Comparison of ENCODE assay signal across 8 cellular contexts in the genomic region with DNA sequence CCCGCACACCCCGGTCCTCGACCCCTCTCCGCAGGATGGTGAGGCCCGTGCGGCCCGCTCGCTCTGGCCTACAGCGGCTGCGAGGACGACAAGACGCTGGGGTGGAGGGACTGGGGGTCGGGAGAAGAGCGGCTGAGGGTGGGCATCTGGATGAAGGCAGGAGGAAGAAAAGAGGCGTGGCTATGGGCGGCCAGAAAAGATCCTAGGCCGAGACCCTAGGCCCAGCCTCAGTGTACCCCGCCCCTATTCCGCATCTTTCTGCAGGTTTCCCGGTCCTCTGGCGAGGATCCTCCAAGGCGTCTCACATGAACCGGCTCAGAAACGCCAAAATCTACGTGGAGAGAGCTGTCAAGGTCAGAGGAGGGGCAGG. TPM values are rescaled to one million over a fixed set of nuclear protein-coding genes. Genes with fewer than 3 reads are reported as not detected.
A peak's percentile ranks its signal among the peaks of the same experiment; 100 is the strongest.
DNase-seq lines count a peak whose midpoint lies in the region; ATAC-seq and TF ChIP-seq lines count a peak whose summit lies in the region.

No MANE protein-coding gene starts in this region.

- H3K4ac ChIP-seq in mesenchymal stem cell (ENCODE audit: low read depth in 1 of 2, low read length in 2 of 2), result peak overlapping the region; percentile 48 to 71

- peak overlapping the region; percentile 7 for H2AK5ac ChIP-seq in mesenchymal stem cell (ENCODE audit: low read length, severe bottlenecking)

- peak overlapping the region; percentile 72 for H3K4me2 ChIP-seq in mesenchymal stem cell (ENCODE audit: low read length, poor library complexity, severe bottlenecking)

- no peak for TF ChIP-seq CTCF in upper lobe of right lung (IDR thresholded peaks at IDR 0.05)

- H3K9ac ChIP-seq in mesenchymal stem cell (ENCODE audit: low read length), result peak overlapping the region; percentile 95

- H2BK120ac ChIP-seq in mesenchymal stem cell (ENCODE audit: low read depth, low read length), result peak overlapping the region; percentile 35

- H2AFZ ChIP-seq in mesenchymal stem cell (ENCODE audit: low read depth, low read length), result peak overlapping the region; percentile 43

- no peaks in the 10 kb centered on the region for H3K9me3 Mint-ChIP-seq in activated naive CD4-positive, alpha-beta T cell treated with anti-CD3 and anti-CD28 coated beads, Interleukin-2, amount 50 U/mL, for 24 hours

- H3K27ac Mint-ChIP-seq in activated naive CD4-positive, alpha-beta T cell treated with anti-CD3 and anti-CD28 coated beads, Interleukin-2, amount 50 U/mL, for 24 hours, result no peak overlapping the region

- H2BK15ac ChIP-seq in mesenchymal stem cell (ENCODE audit: low read depth, poor library complexity, severe bottlenecking), result no peak overlapping the region

- H4K91ac ChIP-seq in mesenchymal stem cell (ENCODE audit: low read length), result no peak overlapping the region

- H3K14ac ChIP-seq in mesenchymal stem cell (ENCODE audit: low read length in 2 of 2), result peak overlapping the region in 1 of 2 experiments; percentile 79

- H3K36me3 Mint-ChIP-seq in activated naive CD4-positive, alpha-beta T cell treated with anti-CD3 and anti-CD28 coated beads, Interleukin-2, amount 50 U/mL, for 24 hours, result peaks cover 3% of the 10 kb centered on the region

- peak overlapping the region; percentile 69 for H3K4me3 Mint-ChIP-seq in activated naive CD4-positive, alpha-beta T cell treated with anti-CD3 and anti-CD28 coated beads, Interleukin-2, amount 50 U/mL, for 24 hours

- no peaks in the 10 kb centered on the region for H3K27me3 Mint-ChIP-seq in activated naive CD4-positive, alpha-beta T cell treated with anti-CD3 and anti-CD28 coated beads, Interleukin-2, amount 50 U/mL, for 24 hours

- H3K27me3 ChIP-seq in mesenchymal stem cell (ENCODE audit: control insufficient read depth in 1 of 2, insufficient read depth in 1 of 2, low read length in 2 of 2), result no peaks in the 10 kb centered on the region
- no peaks in the 10 kb centered on the region for H3K27me3 ChIP-seq in upper lobe of right lung

- DNase-seq in activated naive CD4-positive, alpha-beta T cell treated with anti-CD3 and anti-CD28 coated beads, Interleukin-2, amount 50 U/mL, for 16 hours, result no peak
- DNase-seq in caudate nucleus (lab: John Stamatoyannopoulos, UW) (peak in 4 of 61 donors; percentile 31 to 52 (median 36)), mesenchymal stem cell (no peak), upper lobe of right lung (no peak), GDM1 (lab: John Stamatoyannopoulos, UW) (no peak)

- no peak overlapping the region for H3K23ac ChIP-seq in mesenchymal stem cell (ENCODE audit: low read length in 2 of 2)

- H2BK12ac ChIP-seq in mesenchymal stem cell (ENCODE audit: low read length in 2 of 2), result peak overlapping the region in 1 of 2 experiments; percentile 26

- peaks cover 18% of the 10 kb centered on the region for H3K4me1 ChIP-seq in mesenchymal stem cell (ENCODE audit: control insufficient read depth, insufficient read depth, low read depth, low read length)
- peaks cover 13% of the 10 kb centered on the region for H3K4me1 ChIP-seq in upper lobe of right lung

- peaks cover 12% of the 10 kb centered on the region for H3K79me1 ChIP-seq in mesenchymal stem cell (replicated peaks; ENCODE audit: low read length, poor library complexity, severe bottlenecking)

- H3K27ac ChIP-seq in caudate nucleus (ENCODE audit: low read depth, low read length) (peak overlapping the region; percentile 90), mesenchymal stem cell (ENCODE audit: low read length, poor library complexity, severe bottlenecking) (no peak overlapping the region), upper lobe of right lung (peak overlapping the region; percentile 94)

- H3K18ac ChIP-seq in mesenchymal stem cell (ENCODE audit: low read depth in 1 of 2, low read length in 2 of 2), result peak overlapping the region; percentile 34 to 71

- H3K9me3 ChIP-seq in mesenchymal stem cell (ENCODE audit: control insufficient read depth, low read length) (no peaks in the 10 kb centered on the region), upper lobe of right lung (no peaks in the 10 kb centered on the region)

- H4K8ac ChIP-seq in mesenchymal stem cell (ENCODE audit: low read length), result peak overlapping the region; percentile 96

- H3K4me3 ChIP-seq in mesenchymal stem cell (ENCODE audit: insufficient read depth in 1 of 2, low read depth in 1 of 2, low read length in 2 of 2) (peak overlapping the region; percentile 63 to 91), upper lobe of right lung (peak overlapping the region; percentile 75)

- H3K36me3 ChIP-seq in mesenchymal stem cell (ENCODE audit: control insufficient read depth in 1 of 2, insufficient read depth in 2 of 2, low read depth in 1 of 2, low read length in 2 of 2) (peaks cover 41 to 44% of the 10 kb centered on the region in 2 experiments), upper lobe of right lung (peaks cover 22% of the 10 kb centered on the region)

- ATAC-seq in upper lobe of right lung (no peak), HG03520 (IDR thresholded peaks at IDR 0.05; ENCODE audit: unreplicated experiment) (no peak), GM18873 (IDR thresholded peaks at IDR 0.05; ENCODE audit: low FRiP score, unreplicated experiment) (no peak)

- H2BK5ac ChIP-seq in mesenchymal stem cell (ENCODE audit: low read depth, low read length, poor library complexity, severe bottlenecking), result no peak overlapping the region

- intact Hi-C loops in upper lobe of right lung (cut with DNase I), result no loop called here

- peaks cover 38% of the 10 kb centered on the region for H3K4me1 Mint-ChIP-seq in activated naive CD4-positive, alpha-beta T cell treated with anti-CD3 and anti-CD28 coated beads, Interleukin-2, amount 50 U/mL, for 24 hours

- 13% methylated on average over 22 of the region's 25 CpGs for WGBS in mesenchymal stem cell

RNA-seq across cellular contexts. Expression of a gene that starts 0.3 kb away (rescaled TPM):
- 16.1 TPM for polyA plus RNA-seq in mesenchymal stem cell (2013, experiment 1 of 2)
- polyA plus RNA-seq in mesenchymal stem cell (2013, experiment 2 of 2), result 14.6 TPM
- total RNA-seq in upper lobe of right lung, result 37.3 TPM

RNA-seq across cellular contexts. Expression of a gene that starts 17.5 kb away (rescaled TPM):
- polyA plus RNA-seq in mesenchymal stem cell (2013, experiment 1 of 2), result 103 TPM
- 101 TPM for polyA plus RNA-seq in mesenchymal stem cell (2013, experiment 2 of 2)
- 148 TPM for total RNA-seq in upper lobe of right lung

RNA-seq across cellular contexts. Expression of a gene that starts 18.1 kb away (rescaled TPM):
- 53.4 TPM for polyA plus RNA-seq in mesenchymal stem cell (2013, experiment 1 of 2)
- 54.2 TPM for polyA plus RNA-seq in mesenchymal stem cell (2013, experiment 2 of 2)
- 55.8 TPM for total RNA-seq in upper lobe of right lung

RNA-seq across cellular contexts. Expression of a gene that starts 33.5 kb away (rescaled TPM):
- polyA plus RNA-seq in mesenchymal stem cell (2013, experiment 1 of 2), result 38.5 TPM
- polyA plus RNA-seq in mesenchymal stem cell (2013, experiment 2 of 2), result 35.7 TPM
- 27.7 TPM for total RNA-seq in upper lobe of right lung

RNA-seq across cellular contexts. Expression of a gene that starts 40.6 kb away (rescaled TPM):
- polyA plus RNA-seq in mesenchymal stem cell (2013, experiment 1 of 2), result 10.6 TPM
- polyA plus RNA-seq in mesenchymal stem cell (2013, experiment 2 of 2), result 11.1 TPM
- 35.7 TPM for total RNA-seq in upper lobe of right lung
